Comparison of ENCODE assay signal across 8 cellular contexts in genomic region chr10:52870562-52870961, GRCh38.
"Had no signal": no experiment of that assay in that cellular context is flagged by ENCODE, and none has a peak within 500 bp of the region (broad histone marks: within the 10 kb centered on the region; RNA-seq: fewer than 3 reads in every experiment).

No MANE protein-coding gene starts in this region.

- H3K36me3 Mint-ChIP-seq: IgD-negative memory B cell had no signal

- H3K4me1 Mint-ChIP-seq: GM23338, H9, IgD-negative memory B cell had no signal

- H3K27me3 Mint-ChIP-seq: IgD-negative memory B cell had no signal

- H3K27ac ChIP-seq: HL-60, KMS-11 had no signal

- H3K4me3 ChIP-seq: GM23338 had no signal

- H3K27ac Mint-ChIP-seq: GM23338, H9, IgD-negative memory B cell had no signal

- H3K4me2 ChIP-seq: GM23338, KMS-11 had no signal

- DNase-seq: H9, HCEC 1CT, Karpas-422, KBM-7 had no signal

- H3K4me3 Mint-ChIP-seq: GM23338, H9, IgD-negative memory B cell had no signal
